ENCODE assay signal across 25 cellular contexts in genomic region chr7:53900856-53901528, GRCh38.
"Had no signal": no experiment of that assay in that cellular context is flagged by ENCODE, and none has a peak within 500 bp of the region (broad histone marks: within the 10 kb centered on the region; RNA-seq: fewer than 3 reads in every experiment).

No MANE protein-coding gene starts in this region.

- H3K9ac ChIP-seq: neural progenitor cell had no signal

- H3K36me3 ChIP-seq: breast epithelium, colonic mucosa, heart right ventricle, left lung, neural progenitor cell, spleen, thoracic aorta, vagina had no signal

- H3K27ac ChIP-seq: breast epithelium, colonic mucosa, dorsolateral prefrontal cortex, heart right ventricle, left lung, neural progenitor cell, spleen, thoracic aorta, vagina had no signal

- H3K36me3 Mint-ChIP-seq: activated naive CD8-positive, alpha-beta T cell treated with anti-CD3 and anti-CD28 coated beads for 36 hours; neural progenitor cell; type B pancreatic cell had no signal

- H3K27me3 Mint-ChIP-seq: activated B cell treated with CpG ODN at 0.5 μM for 24 hours; activated CD4-positive, alpha-beta T cell treated with anti-CD3 and anti-CD28 coated beads for 36 hours; activated naive CD8-positive, alpha-beta T cell treated with anti-CD3 and anti-CD28 coated beads for 36 hours; naive thymus-derived CD8-positive, alpha-beta T cell; type B pancreatic cell had no signal

- H3K27ac Mint-ChIP-seq: activated B cell treated with CpG ODN at 0.5 μM for 24 hours; activated CD4-positive, alpha-beta T cell treated with anti-CD3 and anti-CD28 coated beads for 36 hours; activated naive CD8-positive, alpha-beta T cell treated with anti-CD3 and anti-CD28 coated beads for 36 hours; immature natural killer cell; naive thymus-derived CD8-positive, alpha-beta T cell; neural progenitor cell; type B pancreatic cell had no signal

- H3K9me3 ChIP-seq: breast epithelium, colonic mucosa, thoracic aorta, vagina had no signal

- H3K4me3 Mint-ChIP-seq: activated B cell treated with CpG ODN at 0.5 μM for 24 hours; activated CD4-positive, alpha-beta T cell treated with anti-CD3 and anti-CD28 coated beads for 36 hours; activated naive CD8-positive, alpha-beta T cell treated with anti-CD3 and anti-CD28 coated beads for 36 hours; activated T-cell treated with anti-CD3 and anti-CD28 coated beads, Interleukin-2, amount 50 U/mL, for 4 hours; immature natural killer cell; naive thymus-derived CD8-positive, alpha-beta T cell; neural progenitor cell; type B pancreatic cell had no signal

- H3K4me1 Mint-ChIP-seq: activated B cell treated with CpG ODN at 0.5 μM for 24 hours; activated CD4-positive, alpha-beta T cell treated with anti-CD3 and anti-CD28 coated beads for 36 hours; activated naive CD8-positive, alpha-beta T cell treated with anti-CD3 and anti-CD28 coated beads for 36 hours; immature natural killer cell; naive thymus-derived CD8-positive, alpha-beta T cell; neural progenitor cell had no signal

- DNase-seq: activated B cell treated with CpG ODN at 0.5 μM for 24 hours; activated CD4-positive, alpha-beta T cell treated with anti-CD3 and anti-CD28 coated beads for 36 hours; activated CD4-positive, alpha-beta T cell treated with anti-CD3 and anti-CD28 coated beads, Interleukin-2, amount 50 U/mL, for 4 hours; activated CD8-positive, alpha-beta memory T cell treated with anti-CD3 and anti-CD28 coated beads for 24 hours; activated CD8-positive, alpha-beta memory T cell treated with anti-CD3 and anti-CD28 coated beads, Interleukin-2, amount 50 U/mL, for 4 hours; activated naive CD4-positive, alpha-beta T cell treated with Interleukin-2 at 50 U/mL for 16 hours; activated naive CD8-positive, alpha-beta T cell treated with anti-CD3 and anti-CD28 coated beads for 36 hours; activated T-cell treated with anti-CD3 and anti-CD28 coated beads, Interleukin-2, amount 50 U/mL, for 4 hours; amniotic stem cell; colonic mucosa; dorsolateral prefrontal cortex; heart right ventricle; immature natural killer cell; kidney glomerular epithelial cell; left lung; naive thymus-derived CD8-positive, alpha-beta T cell; retina; spleen; stimulated activated CD4-positive, alpha-beta T cell treated with anti-CD3 and anti-CD28 coated beads, Interleukin-4, amount 100 ng/mL, for 1 hour; stimulated activated naive CD4-positive, alpha-beta T cell had no signal

- ATAC-seq: activated CD4-positive, alpha-beta T cell treated with anti-CD3 and anti-CD28 coated beads for 36 hours; activated T-cell treated with anti-CD3 and anti-CD28 coated beads, Interleukin-2, amount 50 U/mL, for 4 hours; heart right ventricle; left lung; naive thymus-derived CD8-positive, alpha-beta T cell had no signal

- H3K4me2 ChIP-seq: neural progenitor cell had no signal

- H3K9me3 Mint-ChIP-seq: neural progenitor cell, type B pancreatic cell had no signal

- H3K4me1 ChIP-seq: breast epithelium, colonic mucosa, heart right ventricle, left lung, neural progenitor cell, spleen, vagina had no signal

- H3K4me3 ChIP-seq: breast epithelium, colonic mucosa, dorsolateral prefrontal cortex, heart right ventricle, left lung, neural progenitor cell, spleen, thoracic aorta, vagina had no signal

- H3K27me3 ChIP-seq: breast epithelium, colonic mucosa, dorsolateral prefrontal cortex, heart right ventricle, left lung, neural progenitor cell, spleen, vagina had no signal

- H2AFZ ChIP-seq: neural progenitor cell had no signal
